8 cellular contexts compared by ENCODE assay signal in the genomic region with DNA sequence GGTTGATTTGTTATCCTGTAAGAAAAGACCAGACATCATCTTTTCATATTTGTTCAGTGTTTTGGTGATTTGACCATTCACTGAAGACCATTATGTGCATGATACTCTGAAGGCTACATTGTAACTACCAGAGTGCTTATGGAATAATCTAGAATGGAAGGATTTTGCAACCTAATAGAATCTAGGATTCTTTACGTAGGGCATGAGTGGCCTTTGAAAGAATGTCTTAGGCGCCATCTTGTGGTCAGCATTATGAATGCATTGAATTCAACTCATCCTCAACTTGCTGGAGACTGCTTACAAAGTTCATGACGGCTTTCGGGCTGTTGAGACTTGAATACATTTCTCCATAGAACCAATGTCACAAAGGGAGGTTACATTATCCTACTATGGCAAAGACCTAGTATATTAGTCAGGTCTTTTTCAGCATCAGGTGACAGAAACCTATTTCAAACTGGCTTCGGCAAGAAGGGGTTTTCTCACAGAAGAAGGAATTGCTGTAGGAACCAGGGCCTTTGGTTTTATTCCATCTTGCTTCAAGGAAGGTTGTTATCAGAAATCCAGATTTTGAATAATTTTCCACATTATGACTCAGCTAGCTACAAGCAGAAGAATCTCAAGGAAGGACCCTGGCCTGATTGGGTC.
DNase-seq lines count a peak whose midpoint lies in the region; TF ChIP-seq lines count a peak whose summit lies in the region.

No MANE protein-coding gene starts in this region.

- H3K27me3 ChIP-seq in H7 (ENCODE audit: control insufficient read depth, insufficient read depth, low read length) (no peaks in the 10 kb centered on the region), brain microvascular endothelial cell (replicated peaks) (no peaks in the 10 kb centered on the region)

- H3K27ac ChIP-seq in brain microvascular endothelial cell = no peak overlapping the region

- H3K36me3 ChIP-seq in H7 (replicated peaks; ENCODE audit: control insufficient read depth, insufficient read depth, low read length) (no peaks in the 10 kb centered on the region), brain microvascular endothelial cell (replicated peaks) (no peaks in the 10 kb centered on the region)

- H3K4me3 ChIP-seq in H7 (ENCODE audit: insufficient read depth, low read depth, low read length) (no peak overlapping the region), brain microvascular endothelial cell (ENCODE audit: low read depth, low read length) (no peak overlapping the region)

- DNase-seq in GF-D8 (lab: John Stamatoyannopoulos, UW) (peak; percentile 30), H7 (peak; percentile 52), NCI-H1048 (lab: John Stamatoyannopoulos, UW) (peak; percentile 29), SW480 (ENCODE audit: low spot score) (peak; percentile 47), brain microvascular endothelial cell (peak; percentile 77), iPS-NIHi11 (ENCODE audit: low spot score) (peak; percentile 72), 8988T (no peak)
- DNase-seq in stimulated activated CD4-positive, alpha-beta T cell treated with anti-CD3 and anti-CD28 coated beads, Interleukin-1b, Interleukin-23, amount 100 ng/mL, for 1 hour (ENCODE audit: low read depth in 2 of 2) = peak; percentile 11 to 15

- in situ Hi-C loops in brain microvascular endothelial cell (cut with HindIII; ENCODE audit: low pct_ligation_motif_present, low sequenced_read_pairs) = no loop called here

- TF ChIP-seq CTCF in brain microvascular endothelial cell (IDR thresholded peaks at IDR 0.05; ENCODE audit: low read depth, low read length, missing control alignments) = peak; percentile 73
